In the genomic region with DNA sequence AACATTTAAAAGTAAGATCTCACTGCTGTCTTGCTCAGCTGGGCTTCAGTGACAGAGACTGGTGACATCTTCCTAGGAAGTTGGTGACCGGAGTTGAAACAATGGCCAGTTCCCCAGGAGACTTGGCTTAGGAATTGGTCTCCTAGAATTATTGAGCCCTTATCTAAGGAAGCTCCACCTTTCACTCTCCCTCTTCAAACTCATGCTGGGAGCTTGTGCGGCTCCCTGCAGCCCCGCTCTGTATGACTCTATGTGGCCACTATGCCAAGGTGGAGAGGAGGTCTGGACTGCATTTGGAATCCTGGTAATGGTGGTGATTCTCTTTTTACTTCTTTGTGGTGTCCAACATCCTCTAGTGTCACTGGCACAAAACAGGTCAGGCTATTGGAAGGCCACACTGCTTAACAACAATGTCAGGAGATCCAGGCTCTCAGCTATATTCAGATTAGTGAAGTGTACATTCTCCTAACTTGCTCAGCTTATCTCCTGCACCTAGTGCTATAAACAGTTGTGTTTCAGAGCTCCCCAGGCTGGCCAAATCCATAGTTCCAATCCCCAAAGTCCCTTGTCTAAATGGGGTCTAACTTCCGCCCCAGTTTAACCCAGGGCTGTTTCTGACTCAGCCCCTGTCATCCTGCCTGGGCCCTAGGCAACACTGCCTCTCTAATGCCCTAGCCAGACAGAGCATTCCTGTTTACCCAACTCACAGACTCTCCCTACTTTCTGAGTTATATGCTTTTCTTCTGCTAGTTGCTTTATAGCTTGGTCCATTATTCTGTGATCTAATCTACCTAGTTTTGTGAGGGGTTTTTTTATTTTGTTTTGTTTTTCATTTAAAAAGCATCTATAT, we compare ENCODE assay signal across 10 cellular contexts. TPM values are rescaled to one million over a fixed set of nuclear protein-coding genes. Genes with fewer than 3 reads are reported as not detected.
DNase-seq lines count a peak whose midpoint lies in the region; ATAC-seq and TF ChIP-seq lines count a peak whose summit lies in the region.
"Had no signal": no experiment of that assay in that cellular context is flagged by ENCODE, and none has a peak within 500 bp of the region (broad histone marks: within the 10 kb centered on the region; RNA-seq: fewer than 3 reads in every experiment).

No MANE protein-coding gene starts in this region.

- intact Hi-C loops in activated CD8-positive, alpha-beta T cell treated with anti-CD3 and anti-CD28 coated beads for 36 hours (cut with micrococcal nuclease): no loop called here

- H3K36me3 Mint-ChIP-seq in activated CD8-positive, alpha-beta T cell treated with anti-CD3 and anti-CD28 coated beads for 36 hours (ENCODE audit: low read depth): no peaks in the 10 kb centered on the region

- ATAC-seq in activated CD8-positive, alpha-beta T cell treated with anti-CD3 and anti-CD28 coated beads for 36 hours: no peak
- no peak for ATAC-seq in GM21526 (IDR thresholded peaks at IDR 0.05; ENCODE audit: low FRiP score, unreplicated experiment)
- no peak for ATAC-seq in HG02798 (IDR thresholded peaks at IDR 0.05; ENCODE audit: poor library complexity, unreplicated experiment)

- no peak for TF ChIP-seq CTCF in activated CD8-positive, alpha-beta T cell treated with anti-CD3 and anti-CD28 coated beads for 36 hours (IDR thresholded peaks at IDR 0.05)
- TF ChIP-seq CTCF in foreskin fibroblast (IDR thresholded peaks at IDR 0.05; ENCODE audit: low read depth, low read length): no peak

- no peaks in the 10 kb centered on the region for H3K9me3 Mint-ChIP-seq in activated CD8-positive, alpha-beta T cell treated with anti-CD3 and anti-CD28 coated beads for 36 hours
- H3K9me3 Mint-ChIP-seq: activated B cell treated with CpG ODN at 0.5 μM for 24 hours; dendritic cell treated with granulocyte-macrophage colony-stimulating factor and Interleukin-4, amounts not matched to agents 40 ng/mL and 50 ng/mL, for 4 days had no signal

- POLR2A ChIA-PET in activated CD8-positive, alpha-beta T cell treated with anti-CD3 and anti-CD28 coated beads for 36 hours (lab: Charles Lee): interaction anchor here (0.7 to 0.9 kb wide), 3 partner anchors 8 to 38 kb away, joined by 4 read pairs; no protein-coding TSS in a partner anchor
- POLR2A ChIA-PET in HEK293T (lab: Yijun Ruan, JAX): no interaction called here

- CTCF ChIA-PET in activated CD8-positive, alpha-beta T cell treated with anti-CD3 and anti-CD28 coated beads for 36 hours (lab: Charles Lee): interaction anchor here (0.8 to 2.1 kb wide), 3 partner anchors 19 to 57 kb away, joined by 3 to 7 read pairs (median 5); a partner anchor contains a TSS
- CTCF ChIA-PET in HEK293T (lab: Yijun Ruan, JAX): no interaction called here

- peak overlapping the region; percentile 36 for H3K27ac Mint-ChIP-seq in activated CD8-positive, alpha-beta T cell treated with anti-CD3 and anti-CD28 coated beads for 36 hours
- H3K27ac Mint-ChIP-seq: activated B cell treated with CpG ODN at 0.5 μM for 24 hours; dendritic cell treated with granulocyte-macrophage colony-stimulating factor and Interleukin-4, amounts not matched to agents 40 ng/mL and 50 ng/mL, for 4 days had no signal

- no peaks in the 10 kb centered on the region for H3K36me3 ChIP-seq in rectal smooth muscle tissue (ENCODE audit: control insufficient read depth, insufficient read depth, low read length)

- no peaks in the 10 kb centered on the region for H3K27me3 ChIP-seq in rectal smooth muscle tissue (ENCODE audit: control insufficient read depth, insufficient read depth, low read length)

- H3K27ac ChIP-seq in rectal smooth muscle tissue (ENCODE audit: low read depth, low read length): peak overlapping the region; percentile 79

- H3K27me3 Mint-ChIP-seq in activated CD8-positive, alpha-beta T cell treated with anti-CD3 and anti-CD28 coated beads for 36 hours: no peaks in the 10 kb centered on the region
- H3K27me3 Mint-ChIP-seq: activated B cell treated with CpG ODN at 0.5 μM for 24 hours had no signal

- no peak overlapping the region for H3K4me3 Mint-ChIP-seq in activated CD8-positive, alpha-beta T cell treated with anti-CD3 and anti-CD28 coated beads for 36 hours
- H3K4me3 Mint-ChIP-seq: activated B cell treated with CpG ODN at 0.5 μM for 24 hours; dendritic cell treated with granulocyte-macrophage colony-stimulating factor and Interleukin-4, amounts not matched to agents 40 ng/mL and 50 ng/mL, for 4 days had no signal

- H3K4me1 ChIP-seq in rectal smooth muscle tissue (ENCODE audit: control insufficient read depth, insufficient read depth, low read length): peaks cover 41% of the 10 kb centered on the region

- DNase-seq in ELF-1 (ENCODE audit: low read depth, low spot score): peak; percentile 37
- no peak for DNase-seq in activated CD8-positive, alpha-beta T cell treated with anti-CD3 and anti-CD28 coated beads for 36 hours
- DNase-seq in foreskin fibroblast: peak; percentile 65 to 85
- DNase-seq in HEK293T (ENCODE audit: extremely low spot score): no peak
- no peak for DNase-seq in amygdala (lab: John Stamatoyannopoulos, UW)
- DNase-seq: activated B cell treated with CpG ODN at 0.5 μM for 24 hours had no signal

- H3K4me3 ChIP-seq in foreskin fibroblast (ENCODE audit: low read depth in 1 of 2, low read length in 2 of 2) (no peak overlapping the region), rectal smooth muscle tissue (ENCODE audit: low read length) (no peak overlapping the region)

- H3K4me1 Mint-ChIP-seq in activated CD8-positive, alpha-beta T cell treated with anti-CD3 and anti-CD28 coated beads for 36 hours (ENCODE audit: low read depth): peaks cover 43% of the 10 kb centered on the region

- H3K9ac ChIP-seq in rectal smooth muscle tissue (ENCODE audit: low read length): no peak overlapping the region

TF ChIP-seq in HEK293T, 16 proteins besides CTCF, POLR2A, EP300 and RAD21:
- no peak for TF ChIP-seq SUZ12 (IDR thresholded peaks at IDR 0.05)
TF ChIP-seq in HEK293T: peak in this region for 0.

RNA-seq across cellular contexts. Expression of a gene that starts 18.3 kb away (rescaled TPM):
- total RNA-seq in activated CD8-positive, alpha-beta T cell treated with anti-CD3 and anti-CD28 coated beads for 36 hours: 10 to 100 TPM; 12.0 to 15.9 TPM

Comparison
In these comparisons a context has a peak if more than half of its experiments do, and no peak if none do; other contexts are left out.
1. DNase-seq: peak in ELF-1 (single experiment) and foreskin fibroblast (2 of 2); none in activated CD8-positive, alpha-beta T cell treated with anti-CD3 and anti-CD28 coated beads for 36 hours (single experiment), HEK293T (single experiment) and amygdala (0 of 56).